ENCODE assay signal across 1 cellular context in the genomic region with DNA sequence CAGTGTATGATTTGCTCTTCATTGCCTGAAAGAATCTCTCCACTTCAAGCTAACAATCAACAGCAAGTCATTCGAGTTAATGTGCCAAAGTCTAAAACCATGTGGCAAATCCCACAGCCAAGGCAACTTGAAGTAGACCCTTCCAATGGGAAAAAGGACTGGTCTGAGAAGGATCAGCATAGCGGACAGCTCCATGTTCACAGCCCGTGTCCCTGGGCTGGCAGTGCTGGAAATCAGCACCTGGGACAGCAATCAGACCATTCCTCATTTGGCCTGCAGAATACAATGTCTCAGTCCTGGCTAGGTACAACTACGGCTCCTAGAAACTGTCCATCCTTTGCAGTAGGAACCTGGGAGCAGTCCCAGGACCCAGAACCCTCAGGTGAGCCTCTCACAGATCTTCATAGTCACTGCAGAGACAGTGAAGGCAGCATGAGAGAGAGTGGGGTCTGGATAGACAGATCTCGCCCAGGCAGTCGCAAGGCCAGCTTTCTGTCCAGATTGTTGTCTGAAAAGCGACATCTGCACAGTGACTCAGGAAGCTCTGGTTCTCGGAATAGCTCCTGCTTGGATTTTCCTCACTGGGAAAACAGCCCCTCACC.
TF ChIP-seq lines count a peak whose summit lies in the region.

No MANE protein-coding gene starts in this region.

TF ChIP-seq in HepG2, 621 proteins besides CTCF, POLR2A, EP300 and RAD21 (continued from another document and continues in another):
- TF ChIP-seq TFE3 (CRISPR knock-in tag; IDR thresholded peaks at IDR 0.05) (peak; percentile 88), ZNF660 (CRISPR knock-in tag; IDR thresholded peaks at IDR 0.05; ENCODE audit: borderline replicate concordance, low read depth) (no peak), NFRKB (IDR thresholded peaks at IDR 0.05) (no peak), ZNF749 (CRISPR knock-in tag; IDR thresholded peaks at IDR 0.05; ENCODE audit: borderline replicate concordance) (peak; percentile 92; the same call in 1 of the 2 replicates), CENPX (CRISPR knock-in tag; IDR thresholded peaks at IDR 0.05) (no peak), KIAA2018 (CRISPR knock-in tag; IDR thresholded peaks at IDR 0.05; ENCODE audit: borderline replicate concordance) (no peak), ZNF251 (CRISPR knock-in tag; IDR thresholded peaks at IDR 0.05) (no peak), CCDC6 (CRISPR knock-in tag; IDR thresholded peaks at IDR 0.05) (0 out of 2 replicates have a peak, but pooled peaks have one; percentile 51), ZNF329 (CRISPR knock-in tag; IDR thresholded peaks at IDR 0.05; ENCODE audit: low read depth) (peak; percentile 83; the same call in 1 of the 2 replicates), ZNF780A (CRISPR knock-in tag; IDR thresholded peaks at IDR 0.05) (no peak), NR3C1 (CRISPR knock-in tag; IDR thresholded peaks at IDR 0.05) (no peak), RXRB (CRISPR knock-in tag; IDR thresholded peaks at IDR 0.05; ENCODE audit: borderline replicate concordance) (peak; percentile 76), ZNF782 (CRISPR knock-in tag; IDR thresholded peaks at IDR 0.05; ENCODE audit: borderline replicate concordance) (no peak), ZNF83 (CRISPR knock-in tag; IDR thresholded peaks at IDR 0.05; ENCODE audit: borderline replicate concordance) (0 out of 2 replicates have a peak, but pooled peaks have one; percentile 60), ZNF441 (CRISPR knock-in tag; IDR thresholded peaks at IDR 0.05; ENCODE audit: borderline replicate concordance) (peak; percentile 66; the same call in 1 of the 2 replicates), ZBTB8A (CRISPR knock-in tag; IDR thresholded peaks at IDR 0.05; ENCODE audit: borderline replicate concordance, low read depth) (no peak), SNAPC4 (CRISPR knock-in tag; IDR thresholded peaks at IDR 0.05) (no peak), IRF1 (CRISPR knock-in tag; IDR thresholded peaks at IDR 0.05; ENCODE audit: low read depth) (no peak), CBX5 (CRISPR knock-in tag; IDR thresholded peaks at IDR 0.05; ENCODE audit: borderline replicate concordance) (peak; percentile 67; the same call in 1 of the 2 replicates), HNF4A (CRISPR knock-in tag; IDR thresholded peaks at IDR 0.05) (no peak), NFE2L1 (CRISPR knock-in tag; IDR thresholded peaks at IDR 0.05; ENCODE audit: borderline replicate concordance) (no peak), ZFP90 (CRISPR knock-in tag; IDR thresholded peaks at IDR 0.05; ENCODE audit: borderline replicate concordance) (no peak), ZFP36L2 (CRISPR knock-in tag; IDR thresholded peaks at IDR 0.05) (peak; percentile 90; the same call in 1 of the 2 replicates), HDAC6 (IDR thresholded peaks at IDR 0.05; ENCODE audit: low read depth, low read length) (no peak), ZNF704 (CRISPR knock-in tag; IDR thresholded peaks at IDR 0.05; ENCODE audit: borderline replicate concordance) (no peak), PHF5A (CRISPR knock-in tag; IDR thresholded peaks at IDR 0.05; ENCODE audit: low read depth, unreplicated experiment) (no peak)
- TF ChIP-seq, protein P1, sequence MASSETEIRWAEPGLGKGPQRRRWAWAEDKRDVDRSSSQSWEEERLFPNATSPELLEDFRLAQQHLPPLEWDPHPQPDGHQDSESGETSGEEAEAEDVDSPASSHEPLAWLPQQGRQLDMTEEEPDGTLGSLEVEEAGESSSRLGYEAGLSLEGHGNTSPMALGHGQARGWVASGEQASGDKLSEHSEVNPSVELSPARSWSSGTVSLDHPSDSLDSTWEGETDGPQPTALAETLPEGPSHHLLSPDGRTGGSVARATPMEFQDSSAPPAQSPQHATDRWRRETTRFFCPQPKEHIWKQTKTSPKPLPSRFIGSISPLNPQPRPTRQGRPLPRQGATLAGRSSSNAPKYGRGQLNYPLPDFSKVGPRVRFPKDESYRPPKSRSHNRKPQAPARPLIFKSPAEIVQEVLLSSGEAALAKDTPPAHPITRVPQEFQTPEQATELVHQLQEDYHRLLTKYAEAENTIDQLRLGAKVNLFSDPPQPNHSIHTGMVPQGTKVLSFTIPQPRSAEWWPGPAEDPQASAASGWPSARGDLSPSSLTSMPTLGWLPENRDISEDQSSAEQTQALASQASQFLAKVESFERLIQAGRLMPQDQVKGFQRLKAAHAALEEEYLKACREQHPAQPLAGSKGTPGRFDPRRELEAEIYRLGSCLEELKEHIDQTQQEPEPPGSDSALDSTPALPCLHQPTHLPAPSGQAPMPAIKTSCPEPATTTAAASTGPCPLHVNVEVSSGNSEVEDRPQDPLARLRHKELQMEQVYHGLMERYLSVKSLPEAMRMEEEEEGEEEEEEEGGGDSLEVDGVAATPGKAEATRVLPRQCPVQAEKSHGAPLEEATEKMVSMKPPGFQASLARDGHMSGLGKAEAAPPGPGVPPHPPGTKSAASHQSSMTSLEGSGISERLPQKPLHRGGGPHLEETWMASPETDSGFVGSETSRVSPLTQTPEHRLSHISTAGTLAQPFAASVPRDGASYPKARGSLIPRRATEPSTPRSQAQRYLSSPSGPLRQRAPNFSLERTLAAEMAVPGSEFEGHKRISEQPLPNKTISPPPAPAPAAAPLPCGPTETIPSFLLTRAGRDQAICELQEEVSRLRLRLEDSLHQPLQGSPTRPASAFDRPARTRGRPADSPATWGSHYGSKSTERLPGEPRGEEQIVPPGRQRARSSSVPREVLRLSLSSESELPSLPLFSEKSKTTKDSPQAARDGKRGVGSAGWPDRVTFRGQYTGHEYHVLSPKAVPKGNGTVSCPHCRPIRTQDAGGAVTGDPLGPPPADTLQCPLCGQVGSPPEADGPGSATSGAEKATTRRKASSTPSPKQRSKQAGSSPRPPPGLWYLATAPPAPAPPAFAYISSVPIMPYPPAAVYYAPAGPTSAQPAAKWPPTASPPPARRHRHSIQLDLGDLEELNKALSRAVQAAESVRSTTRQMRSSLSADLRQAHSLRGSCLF (CRISPR knock-in tag; IDR thresholded peaks at IDR 0.05; ENCODE audit: borderline replicate concordance) = 0 out of 2 replicates have a peak, but pooled peaks have one; percentile 84
- TF ChIP-seq, protein P2, sequence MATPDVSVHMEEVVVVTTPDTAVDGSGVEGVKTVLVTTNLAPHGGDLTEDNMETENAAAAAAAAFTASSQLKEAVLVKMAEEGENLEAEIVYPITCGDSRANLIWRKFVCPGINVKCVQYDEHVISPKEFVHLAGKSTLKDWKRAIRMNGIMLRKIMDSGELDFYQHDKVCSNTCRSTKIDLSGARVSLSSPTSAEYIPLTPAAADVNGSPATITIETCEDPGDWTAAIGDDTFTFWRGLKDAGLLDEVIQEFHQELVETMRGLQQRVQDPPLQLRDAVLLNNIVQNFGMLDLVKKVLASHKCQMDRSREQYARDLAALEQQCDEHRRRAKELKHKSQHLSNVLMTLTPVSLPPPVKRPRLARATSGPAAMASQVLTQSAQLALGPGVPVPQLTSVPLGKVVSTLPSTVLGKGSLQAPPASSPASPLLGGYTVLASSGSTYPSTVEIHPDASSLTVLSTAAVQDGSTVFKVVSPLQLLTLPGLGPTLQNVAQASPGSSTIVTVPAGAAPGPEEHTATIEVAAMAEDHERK (CRISPR knock-in tag; IDR thresholded peaks at IDR 0.05; ENCODE audit: low read depth) = no peak
